ENCODE assay signal across 1 cellular context in genomic region chr16:49542391-49542891, GRCh38.
TF ChIP-seq lines count a peak whose summit lies in the region.

No MANE protein-coding gene starts in this region.

TF ChIP-seq in Ishikawa, 13 proteins besides CTCF, POLR2A, EP300 and RAD21 (continued from another document):
- 0 out of 2 replicates have a peak, but pooled peaks have one; percentile 17 for TF ChIP-seq NFIC (IDR thresholded peaks at IDR 0.05)
- no peak for TF ChIP-seq YY1 (IDR thresholded peaks at IDR 0.05; ENCODE audit: low read depth)
